1 cellular context compared by ENCODE assay signal in the genomic region with DNA sequence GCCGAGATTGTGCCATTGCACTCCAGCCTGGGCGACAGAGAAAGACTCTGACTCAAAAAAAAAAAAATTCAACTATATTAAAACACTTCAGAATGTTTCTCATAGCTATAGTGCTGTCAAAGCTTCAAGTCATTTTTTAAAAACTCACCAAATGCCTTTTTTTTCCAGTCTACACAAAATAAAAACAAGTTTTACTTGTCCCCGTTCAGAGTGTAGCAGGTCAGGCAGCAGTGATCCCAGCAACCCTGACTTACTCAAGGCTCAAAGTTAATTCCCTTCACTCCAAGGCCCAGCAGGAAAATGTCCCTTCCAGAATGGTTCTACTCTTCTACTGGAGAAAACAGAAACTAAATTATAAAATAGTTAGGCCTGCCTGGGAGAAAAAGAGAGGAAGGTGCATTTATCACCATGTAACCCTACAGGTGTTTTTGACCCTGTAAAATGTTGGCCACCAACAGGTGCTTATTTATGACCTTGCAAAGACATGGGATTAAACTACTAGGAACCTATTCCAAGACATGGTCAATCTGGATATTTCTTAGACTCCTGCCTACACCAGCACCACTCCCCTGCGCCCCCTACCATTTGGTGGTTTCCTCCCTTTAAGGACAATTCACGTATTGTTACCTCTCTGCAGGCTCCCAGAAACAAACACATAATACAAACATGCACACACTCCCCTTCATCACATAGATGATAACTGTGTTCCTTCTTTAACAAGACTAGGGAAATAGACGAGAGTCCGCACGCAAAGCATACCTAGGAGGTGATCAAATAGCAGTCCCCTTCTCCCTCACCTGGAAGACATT.
TF ChIP-seq lines count a peak whose summit lies in the region.

No MANE protein-coding gene starts in this region.

TF ChIP-seq in HepG2, 621 proteins besides CTCF, POLR2A, EP300 and RAD21 (continued from another document):
- TF ChIP-seq, protein P1, sequence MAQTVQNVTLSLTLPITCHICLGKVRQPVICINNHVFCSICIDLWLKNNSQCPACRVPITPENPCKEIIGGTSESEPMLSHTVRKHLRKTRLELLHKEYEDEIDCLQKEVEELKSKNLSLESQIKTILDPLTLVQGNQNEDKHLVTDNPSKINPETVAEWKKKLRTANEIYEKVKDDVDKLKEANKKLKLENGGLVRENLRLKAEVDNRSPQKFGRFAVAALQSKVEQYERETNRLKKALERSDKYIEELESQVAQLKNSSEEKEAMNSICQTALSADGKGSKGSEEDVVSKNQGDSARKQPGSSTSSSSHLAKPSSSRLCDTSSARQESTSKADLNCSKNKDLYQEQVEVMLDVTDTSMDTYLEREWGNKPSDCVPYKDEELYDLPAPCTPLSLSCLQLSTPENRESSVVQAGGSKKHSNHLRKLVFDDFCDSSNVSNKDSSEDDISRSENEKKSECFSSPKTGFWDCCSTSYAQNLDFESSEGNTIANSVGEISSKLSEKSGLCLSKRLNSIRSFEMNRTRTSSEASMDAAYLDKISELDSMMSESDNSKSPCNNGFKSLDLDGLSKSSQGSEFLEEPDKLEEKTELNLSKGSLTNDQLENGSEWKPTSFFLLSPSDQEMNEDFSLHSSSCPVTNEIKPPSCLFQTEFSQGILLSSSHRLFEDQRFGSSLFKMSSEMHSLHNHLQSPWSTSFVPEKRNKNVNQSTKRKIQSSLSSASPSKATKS (CRISPR knock-in tag; IDR thresholded peaks at IDR 0.05) = no peak
